ENCODE assay signal across 8 cellular contexts in the genomic region with DNA sequence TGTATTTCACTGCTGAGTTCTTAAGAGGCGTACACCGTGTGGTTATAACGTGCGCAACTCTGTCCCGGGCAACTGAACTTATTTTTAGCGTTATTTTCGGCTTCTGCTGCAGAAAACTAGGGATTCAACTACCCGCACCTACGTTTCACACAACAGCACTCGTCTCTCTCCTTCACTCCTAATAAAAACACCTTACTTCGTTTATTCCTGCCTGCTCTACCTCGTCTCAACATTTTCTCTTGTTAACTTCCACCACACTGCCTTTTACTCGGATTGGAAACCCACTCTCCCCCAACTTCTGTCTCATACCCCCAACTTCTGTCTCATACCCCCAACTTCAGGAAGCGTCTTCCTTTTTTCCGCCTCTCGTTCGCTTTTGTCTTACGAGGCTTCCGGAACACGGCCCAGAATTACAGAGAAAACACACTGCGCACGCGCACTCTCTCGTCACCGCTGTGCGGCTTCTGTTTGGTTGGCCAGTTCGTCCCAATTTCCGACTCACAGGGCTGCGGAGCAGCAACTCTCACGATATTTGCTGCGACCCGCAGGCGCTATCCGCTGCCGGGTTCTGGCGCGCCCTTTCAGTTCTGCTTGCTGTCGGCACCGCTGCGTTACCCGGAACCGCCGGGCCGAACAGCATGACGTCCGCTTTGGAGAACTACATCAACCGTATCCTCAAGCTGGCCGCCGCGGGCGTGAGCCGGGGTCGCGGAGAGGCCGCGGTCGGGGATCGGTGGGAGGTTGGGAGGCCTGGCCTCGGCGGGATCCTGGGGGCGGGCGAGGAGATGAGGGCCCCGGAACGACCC. TPM values are rescaled to one million over a fixed set of nuclear protein-coding genes. Genes with fewer than 3 reads are reported as not detected.
DNase-seq lines count a peak whose midpoint lies in the region; ATAC-seq and TF ChIP-seq lines count a peak whose summit lies in the region.

A gene (plus strand): TSS at position 579 of the 806 bp plus-strand sequence. CDS start 60 bp downstream, at position 639.

- H3K9me3 ChIP-seq in heart right ventricle (no peaks in the 10 kb centered on the region), upper lobe of left lung (no peaks in the 10 kb centered on the region)

- ATAC-seq in HG02884 (IDR thresholded peaks at IDR 0.05; ENCODE audit: unreplicated experiment) (peak; percentile 94), heart right ventricle (peak; percentile 99 to 100 (median 100)), upper lobe of left lung (ENCODE audit: low FRiP score in 2 of 2) (peak; percentile 99 to 100)

- H3K27me3 ChIP-seq in heart right ventricle = no peaks in the 10 kb centered on the region
- no peaks in the 10 kb centered on the region for H3K27me3 ChIP-seq in upper lobe of left lung

- in situ Hi-C loops in GM13977 (cut with MboI; ENCODE audit: low pct_unique_long_range_greater_than_20kb, low sequenced_read_pairs, unreplicated experiment) = no loop called here

- H3K36me3 ChIP-seq in heart right ventricle (peaks cover 0 to 25% (median 7%) of the 10 kb centered on the region in 9 donors), upper lobe of left lung (peaks cover 0 to 14% (median 9%) of the 10 kb centered on the region in 4 donors)

- intact Hi-C loops in heart right ventricle (cut with DNase I) (no loop called here), posterior cingulate gyrus (cut with DNase I) (loop anchor here (10.0 kb wide), 1 partner anchor 429 kb away; no protein-coding TSS in a partner anchor)

- H3K27ac ChIP-seq in heart right ventricle (peak within 1 kb of the TSS; percentile 64 to 97 (median 88)), upper lobe of left lung (peak within 1 kb of the TSS; percentile 90 to 96 (median 93))

- WGBS in heart right ventricle, 2 donors = 1% methylated on average over 63 to 64 of the region's 64 CpGs
- WGBS in upper lobe of left lung, 2 donors = 0 to 1% methylated on average over 29 to 60 of the region's 64 CpGs

- DNase-seq in GM13977 (ENCODE audit: low spot score) = peak; percentile 91
- DNase-seq in NCI-H1694 (lab: John Stamatoyannopoulos, UW) = peak; percentile 96
- peak; percentile 85 for DNase-seq in amniotic stem cell (lab: John Stamatoyannopoulos, UW)
- peak; percentile 96 to 98 for DNase-seq in heart right ventricle
- peak; percentile 92 to 99 (median 94) for DNase-seq in posterior cingulate gyrus
- DNase-seq in upper lobe of left lung = peak; percentile 96 to 97

- H3K4me3 ChIP-seq in heart right ventricle (peak within 1 kb of the TSS; percentile 68 to 91 (median 87)), upper lobe of left lung (peak within 1 kb of the TSS; percentile 58 to 82 (median 74))

- peaks cover 32% of the 10 kb centered on the region for H3K4me1 Mint-ChIP-seq in T-helper 1 cell treated with Interleukin-12 subunit alpha and Interleukin-12 subunit beta and Interleukin-4 antibody, amounts not matched to agents 30 μg/mL and 1 μg/mL, for 36 hours (ENCODE audit: low read depth)

- no peak for TF ChIP-seq CTCF in GM13977 (IDR thresholded peaks at IDR 0.05; ENCODE audit: extremely low read depth, insufficient read depth, missing control alignments)
- no peak for TF ChIP-seq CTCF in heart right ventricle (IDR thresholded peaks at IDR 0.05)
- TF ChIP-seq CTCF in upper lobe of left lung (IDR thresholded peaks at IDR 0.05) = peak in 1 of 6 experiments; percentile 27

- peak within 1 kb of the TSS; percentile 98 for H3K4me3 Mint-ChIP-seq in T-helper 1 cell treated with Interleukin-12 subunit alpha and Interleukin-12 subunit beta and Interleukin-4 antibody, amounts not matched to agents 30 μg/mL and 1 μg/mL, for 36 hours

- H3K27me3 Mint-ChIP-seq in T-helper 1 cell treated with Interleukin-12 subunit alpha and Interleukin-12 subunit beta and Interleukin-4 antibody, amounts not matched to agents 30 μg/mL and 1 μg/mL, for 36 hours (ENCODE audit: low read depth) = no peaks in the 10 kb centered on the region

- H3K9me3 Mint-ChIP-seq in T-helper 1 cell treated with Interleukin-12 subunit alpha and Interleukin-12 subunit beta and Interleukin-4 antibody, amounts not matched to agents 30 μg/mL and 1 μg/mL, for 36 hours = no peaks in the 10 kb centered on the region

- H3K36me3 Mint-ChIP-seq in T-helper 1 cell treated with Interleukin-12 subunit alpha and Interleukin-12 subunit beta and Interleukin-4 antibody, amounts not matched to agents 30 μg/mL and 1 μg/mL, for 36 hours (ENCODE audit: low read depth) = peaks cover 37% of the 10 kb centered on the region

- H3K4me1 ChIP-seq in heart right ventricle (peaks cover 4 to 38% (median 28%) of the 10 kb centered on the region in 9 donors), upper lobe of left lung (peaks cover 21 to 32% (median 23%) of the 10 kb centered on the region in 4 donors)

- TF ChIP-seq EP300 in upper lobe of left lung (IDR thresholded peaks at IDR 0.05) = peak in 1 of 4 donors; percentile 70

- TF ChIP-seq POLR2A in upper lobe of left lung (IDR thresholded peaks at IDR 0.05) = peak; percentile 37 to 93 (median 87)

- H3K27ac Mint-ChIP-seq in T-helper 1 cell treated with Interleukin-12 subunit alpha and Interleukin-12 subunit beta and Interleukin-4 antibody, amounts not matched to agents 30 μg/mL and 1 μg/mL, for 36 hours = peak within 1 kb of the TSS; percentile 99

RNA-seq across cellular contexts. Expression of the gene that starts here (rescaled TPM):
- total RNA-seq in heart right ventricle = 10 to 100 TPM; 12.6 to 23.9 (median 19.5) TPM
- polyA plus RNA-seq in heart right ventricle = 10 to 100 TPM; 16.2 to 24.0 TPM
- total RNA-seq in upper lobe of left lung = 10 to 100 TPM; 17.1 to 32.1 (median 22.9) TPM

Comparison
In these comparisons a context has a peak if more than half of its experiments do, and no peak if none do; other contexts are left out.
1. Peak in every context shown above with its lines: DNase-seq, ATAC-seq, H3K4me3 ChIP-seq and H3K27ac ChIP-seq.